Comparison of ENCODE assay signal across 9 cellular contexts in genomic region chr4:105637409-105638258, GRCh38.
DNase-seq lines count a peak whose midpoint lies in the region; ATAC-seq and TF ChIP-seq lines count a peak whose summit lies in the region.
"Had no signal": no experiment of that assay in that cellular context is flagged by ENCODE, and none has a peak within 500 bp of the region (broad histone marks: within the 10 kb centered on the region; RNA-seq: fewer than 3 reads in every experiment).

No MANE protein-coding gene starts in this region.

- no peaks in the 10 kb centered on the region for H3K79me2 ChIP-seq in H9 (ENCODE audit: insufficient read depth, low read length)

- H3K4me1 Mint-ChIP-seq in activated T-cell treated with anti-CD3 and anti-CD28 coated beads, Interleukin-2, amount 50 U/mL, for 72 hours (ENCODE audit: low read depth): no peaks in the 10 kb centered on the region
- H3K4me1 Mint-ChIP-seq in H9: peaks cover 6 to 8% of the 10 kb centered on the region in 2 experiments

- H3K27ac Mint-ChIP-seq in activated T-cell treated with anti-CD3 and anti-CD28 coated beads, Interleukin-2, amount 50 U/mL, for 72 hours: no peak overlapping the region
- H3K27ac Mint-ChIP-seq in H9: no peak overlapping the region
- H3K27ac Mint-ChIP-seq: stimulated activated naive CD8-positive, alpha-beta T cell treated with anti-CD3 and anti-CD28 coated beads, Interleukin-15, Interleukin-2, amounts not matched to agents 100 ng/mL and 50 ng/mL, for 24 hours had no signal

- H3K27me3 ChIP-seq in SJCRH30 (no peaks in the 10 kb centered on the region), heart right ventricle (no peaks in the 10 kb centered on the region), H9 (ENCODE audit: insufficient read depth, low read length) (no peaks in the 10 kb centered on the region)

- H2BK120ac ChIP-seq in H9 (ENCODE audit: low read depth, low read length, poor library complexity, severe bottlenecking): no peak overlapping the region

- no peak overlapping the region for H4K5ac ChIP-seq in H9 (ENCODE audit: insufficient read length, low read depth, low read length)

- H3K4me2 ChIP-seq in H9 (ENCODE audit: insufficient read depth, insufficient read length, low read length): no peak overlapping the region

- no peak overlapping the region for H2AK5ac ChIP-seq in H9 (ENCODE audit: insufficient read length, low read length)

- TF ChIP-seq CTCF in heart right ventricle (IDR thresholded peaks at IDR 0.05) (no peak), H9 (conservative IDR thresholded peaks at IDR 0.05) (no peak)

- H4K20me1 ChIP-seq in H9 (ENCODE audit: control insufficient read depth, insufficient read depth, insufficient read length): no peaks in the 10 kb centered on the region

- H3K14ac ChIP-seq in H9 (ENCODE audit: insufficient read depth, low read length): no peak overlapping the region

- DNase-seq in KBM-7 (peak; percentile 66), SJCRH30 (peak; percentile 59 to 74), heart right ventricle (peak; percentile 43 to 63), superior temporal gyrus (ENCODE audit: extremely low spot score) (peak; percentile 82), H9 (no peak)
- no peak for DNase-seq in activated T-cell treated with anti-CD3 and anti-CD28 coated beads, Interleukin-2, amount 50 U/mL, for 72 hours

- H3K4me1 ChIP-seq in SJCRH30: peaks cover 17% of the 10 kb centered on the region; the same call in 1 of the 2 replicates
- peaks cover 0 to 64% (median 26%) of the 10 kb centered on the region in 9 donors for H3K4me1 ChIP-seq in heart right ventricle
- no peaks in the 10 kb centered on the region for H3K4me1 ChIP-seq in H9 (ENCODE audit: insufficient read depth, low read length)

- no peak overlapping the region for H2BK5ac ChIP-seq in H9 (ENCODE audit: insufficient read length, low read length)

- no peaks in the 10 kb centered on the region for H3K36me3 ChIP-seq in SJCRH30
- no peaks in the 10 kb centered on the region for H3K36me3 ChIP-seq in heart right ventricle

- no peak overlapping the region for H4K8ac ChIP-seq in H9 (replicated peaks; ENCODE audit: insufficient read length, low read depth, low read length)

- H3K36me3 Mint-ChIP-seq in activated T-cell treated with anti-CD3 and anti-CD28 coated beads, Interleukin-2, amount 50 U/mL, for 72 hours (ENCODE audit: insufficient read depth in 2 of 2): no peaks in the 10 kb centered on the region
- no peaks in the 10 kb centered on the region for H3K36me3 Mint-ChIP-seq in H9 (ENCODE audit: insufficient read depth in 1 of 3, low read depth in 3 of 3)

- H4K91ac ChIP-seq in H9 (ENCODE audit: insufficient read length, low read depth, low read length): no peak overlapping the region

- no peaks in the 10 kb centered on the region for H3K79me1 ChIP-seq in H9 (ENCODE audit: insufficient read depth, low read depth, low read length, poor library complexity, severe bottlenecking)

- intact Hi-C loops in heart right ventricle (cut with DNase I): loop anchor here in 1 of 10 donors (10.0 kb wide), 1 partner anchor 113 kb away; no protein-coding TSS in a partner anchor

- H3K23ac ChIP-seq in H9 (ENCODE audit: insufficient read length, low read depth, low read length): no peak overlapping the region

- H3K27me3 Mint-ChIP-seq in activated T-cell treated with anti-CD3 and anti-CD28 coated beads, Interleukin-2, amount 50 U/mL, for 72 hours (ENCODE audit: low read depth): no peaks in the 10 kb centered on the region
- H3K27me3 Mint-ChIP-seq in H9 (ENCODE audit: low read depth): peaks cover 13% of the 10 kb centered on the region

- no peak overlapping the region for H3T11ph ChIP-seq in H9 (ENCODE audit: low read length)

- H3K4me3 Mint-ChIP-seq in activated T-cell treated with anti-CD3 and anti-CD28 coated beads, Interleukin-2, amount 50 U/mL, for 72 hours: no peak overlapping the region
- H3K4me3 Mint-ChIP-seq in H9: no peak overlapping the region
- H3K4me3 Mint-ChIP-seq: stimulated activated naive CD8-positive, alpha-beta T cell treated with anti-CD3 and anti-CD28 coated beads, Interleukin-15, Interleukin-2, amounts not matched to agents 100 ng/mL and 50 ng/mL, for 24 hours had no signal

- no peak overlapping the region for H3K56ac ChIP-seq in H9 (ENCODE audit: insufficient read length, low read depth, low read length)

- no peak overlapping the region for H2BK15ac ChIP-seq in H9 (ENCODE audit: low read depth, low read length)

- no peak overlapping the region for H3K18ac ChIP-seq in H9 (ENCODE audit: insufficient read length, low read depth, low read length)

- H2BK12ac ChIP-seq in H9 (ENCODE audit: insufficient read length, low read depth, low read length): no peak overlapping the region

- H2AFZ ChIP-seq in H9 (ENCODE audit: low read length): no peak overlapping the region

- no peak overlapping the region for H3K9ac ChIP-seq in H9 (ENCODE audit: extremely low read depth, insufficient read length, low read length)

- no peaks in the 10 kb centered on the region for H3K9me3 Mint-ChIP-seq in activated T-cell treated with anti-CD3 and anti-CD28 coated beads, Interleukin-2, amount 50 U/mL, for 72 hours
- no peaks in the 10 kb centered on the region for H3K9me3 Mint-ChIP-seq in H9
- H3K9me3 Mint-ChIP-seq: stimulated activated naive CD8-positive, alpha-beta T cell treated with anti-CD3 and anti-CD28 coated beads, Interleukin-15, Interleukin-2, amounts not matched to agents 100 ng/mL and 50 ng/mL, for 24 hours had no signal

- H3K9me3 ChIP-seq in SJCRH30 (replicated peaks): no peaks in the 10 kb centered on the region
- H3K9me3 ChIP-seq in heart right ventricle: no peaks in the 10 kb centered on the region
- H3K9me3 ChIP-seq in H9 (ENCODE audit: control insufficient read depth, low read depth, low read length): no peaks in the 10 kb centered on the region

- H3K23me2 ChIP-seq in H9 (ENCODE audit: insufficient read length, low read depth, low read length, poor library complexity, severe bottlenecking): no peaks in the 10 kb centered on the region

- ATAC-seq in GM21576 (IDR thresholded peaks at IDR 0.05; ENCODE audit: unreplicated experiment) (peak; percentile 76), heart right ventricle (peak in 6 of 8 donors; percentile 52 to 94 (median 82))
- ATAC-seq in activated T-cell treated with anti-CD3 and anti-CD28 coated beads, Interleukin-2, amount 50 U/mL, for 72 hours (replicated peaks in 1 of 2): no peak

- H3K4ac ChIP-seq in H9 (ENCODE audit: low read depth, low read length): no peak overlapping the region

- 40 to 43% methylated on average over 5 of the region's 5 CpGs for WGBS in heart right ventricle, 2 donors
- WGBS in H9 (ENCODE audit: extremely low coverage, insufficient read length, low lambda C conversion rate): no CpG with 5 or more reads among the region's 5 CpGs

- no peak overlapping the region for H3K27ac ChIP-seq in SJCRH30
- peak overlapping the region in 7 of 10 donors; percentile 9 to 35 (median 17) for H3K27ac ChIP-seq in heart right ventricle
- H3K27ac ChIP-seq in H9 (ENCODE audit: insufficient read length, low read depth, low read length): no peak overlapping the region

- H3K4me3 ChIP-seq in GM08714 (ENCODE audit: low read length): peak overlapping the region; percentile 10; the same call in 1 of the 2 replicates
- no peak overlapping the region for H3K4me3 ChIP-seq in SJCRH30
- H3K4me3 ChIP-seq in heart right ventricle: no peak overlapping the region

- H2BK20ac ChIP-seq in H9 (ENCODE audit: low read depth, low read length, poor library complexity, severe bottlenecking): no peak overlapping the region

- in situ Hi-C loops in KBM-7 (cut with MboI; ENCODE audit: low pct_unique_long_range_greater_than_20kb, low sequenced_read_pairs): no loop called here

Comparison
In these comparisons a context has a peak if more than half of its experiments do, and no peak if none do; other contexts are left out.
1. ATAC-seq: peak in GM21576 (single experiment) and heart right ventricle (6 of 8); none in activated T-cell treated with anti-CD3 and anti-CD28 coated beads, Interleukin-2, amount 50 U/mL, for 72 hours (0 of 2).
2. DNase-seq: peak in KBM-7 (single experiment), SJCRH30 (2 of 2), heart right ventricle (2 of 2) and superior temporal gyrus (single experiment); none in activated T-cell treated with anti-CD3 and anti-CD28 coated beads, Interleukin-2, amount 50 U/mL, for 72 hours (0 of 2) and H9 (single experiment).
3. H3K27ac ChIP-seq: peak in heart right ventricle (7 of 10); none in SJCRH30 (single experiment) and H9 (single experiment).